19 cellular contexts compared by ENCODE assay signal in the genomic region with DNA sequence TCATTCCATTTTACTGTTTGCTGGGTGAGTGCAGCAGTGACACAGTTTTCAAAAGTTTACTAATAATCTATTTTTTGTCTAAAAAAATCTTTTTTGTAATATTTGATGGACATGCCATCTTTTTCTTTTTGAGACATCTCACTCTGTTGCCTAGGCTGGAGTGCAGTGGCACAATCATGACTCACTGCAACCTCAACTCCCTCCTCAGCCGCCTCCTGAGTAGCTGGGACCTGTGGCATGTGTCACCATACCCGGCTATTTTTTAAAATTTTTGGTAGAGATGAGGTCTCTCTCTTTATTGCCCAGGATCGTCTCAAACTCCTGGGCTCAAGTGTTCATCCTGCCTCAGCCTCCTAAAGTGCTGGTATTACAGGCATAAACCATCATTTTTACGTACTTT.
"Had no signal": no experiment of that assay in that cellular context is flagged by ENCODE, and none has a peak within 500 bp of the region (broad histone marks: within the 10 kb centered on the region; RNA-seq: fewer than 3 reads in every experiment).

No MANE protein-coding gene starts in this region.

- H3K27me3 Mint-ChIP-seq: memory B cell; stimulated activated naive CD8-positive, alpha-beta T cell treated with anti-CD3 and anti-CD28 coated beads, Interleukin-15, Interleukin-2, amounts not matched to agents 100 ng/mL and 50 ng/mL, for 24 hours had no signal

- H3K36me3 Mint-ChIP-seq: mesothelial cell of epicardium, natural killer cell, neural progenitor cell had no signal

- H3K27ac Mint-ChIP-seq: memory B cell; mesothelial cell of epicardium; natural killer cell; neural progenitor cell; stimulated activated naive CD8-positive, alpha-beta T cell treated with anti-CD3 and anti-CD28 coated beads, Interleukin-15, Interleukin-2, amounts not matched to agents 100 ng/mL and 50 ng/mL, for 24 hours had no signal

- DNase-seq: dermis blood vessel endothelial cell; effector CD4-positive, alpha-beta T cell; foreskin melanocyte; head of caudate nucleus; kidney; left cardiac atrium; left ventricle myocardium inferior; lower lobe of right lung; natural killer cell; nucleus accumbens; ovary; small intestine; stimulated activated CD4-positive, alpha-beta T cell treated with anti-CD3 and anti-CD28 coated beads, Interleukin-12 subunit alpha, Interleukin-12 subunit beta, amount 100 ng/mL, for 4 hours; testis; upper lobe of right lung had no signal

- FAIRE-seq: kidney, small intestine had no signal

- ATAC-seq: left cardiac atrium, lower lobe of right lung, natural killer cell, upper lobe of right lung had no signal

- H3K9me3 Mint-ChIP-seq: memory B cell; mesothelial cell of epicardium; natural killer cell; neural progenitor cell; stimulated activated naive CD8-positive, alpha-beta T cell treated with anti-CD3 and anti-CD28 coated beads, Interleukin-15, Interleukin-2, amounts not matched to agents 100 ng/mL and 50 ng/mL, for 24 hours had no signal

- H3K4me3 Mint-ChIP-seq: memory B cell; mesothelial cell of epicardium; natural killer cell; neural progenitor cell; stimulated activated naive CD8-positive, alpha-beta T cell treated with anti-CD3 and anti-CD28 coated beads, Interleukin-15, Interleukin-2, amounts not matched to agents 100 ng/mL and 50 ng/mL, for 24 hours had no signal
